Comparison of ENCODE assay signal across 26 cellular contexts in genomic region chr19:48346161-48346560, GRCh38. TPM values are rescaled to one million over a fixed set of nuclear protein-coding genes. Genes with fewer than 3 reads are reported as not detected.
"Had no signal": no experiment of that assay in that cellular context is flagged by ENCODE, and none has a peak within 500 bp of the region (broad histone marks: within the 10 kb centered on the region; RNA-seq: fewer than 3 reads in every experiment).

No MANE protein-coding gene starts in this region.

- H3K4me2 ChIP-seq: KMS-11 had no signal

- H3K36me3 ChIP-seq: adrenal gland had no signal

- ATAC-seq: activated CD4-positive, CD25-positive, alpha-beta regulatory T cell treated with anti-CD3 and anti-CD28 coated beads, Interleukin-2, amount 50 U/mL, for 24 hours; activated T-helper 17 cell treated with anti-CD3 and anti-CD28 coated beads, Interleukin-2, amount 50 U/mL, for 72 hours; body of pancreas; PC-3 had no signal

- H3K27me3 ChIP-seq: adrenal gland, ascending aorta, body of pancreas, MG63 had no signal

- H3K4me3 ChIP-seq: adrenal gland, ascending aorta, body of pancreas, MG63 had no signal

- DNase-seq: activated CD4-positive, alpha-beta T cell treated with anti-CD3 and anti-CD28 coated beads for 4 hours; activated CD4-positive, alpha-beta T cell treated with anti-CD3 and anti-CD28 coated beads, Interleukin-2, amount 50 U/mL, for 48 hours; activated gamma-delta T cell; activated naive CD4-positive, alpha-beta T cell treated with anti-CD3 and anti-CD28 coated beads, Interleukin-2, amount 10 ng/mL, durations not matched to agents 7 days and 5 days; activated naive CD8-positive, alpha-beta T cell treated with anti-CD3 and anti-CD28 coated beads, Interleukin-2, amount 10 ng/mL, durations not matched to agents 7 days and 5 days; activated T-cell treated with anti-CD3 and anti-CD28 coated beads for 4 hours; activated T-cell treated with anti-CD3 and anti-CD28 coated beads, Interleukin-2, amount 50 U/mL, for 48 hours; adrenal gland; body of pancreas; central memory CD4-positive, alpha-beta T cell; MG63; MV-4-11; NCI-H1092 treated with DMSO at 0.1 percent for 48 hours; NCI-H1436; NCI-H1694 treated with DMSO at 0.1 percent for 48 hours; NCI-H2029 treated with DMSO at 0.1 percent for 48 hours; NCI-H446; NCI-H524; PC-3; SHP77 treated with DMSO at 0.1 percent for 48 hours had no signal

- H3K4me1 ChIP-seq: ascending aorta, body of pancreas had no signal

- H3K27me3 Mint-ChIP-seq: activated naive CD4-positive, alpha-beta T cell treated with anti-CD3 and anti-CD28 coated beads, Interleukin-2, amount 10 ng/mL, durations not matched to agents 7 days and 5 days; activated naive CD8-positive, alpha-beta T cell treated with anti-CD3 and anti-CD28 coated beads, Interleukin-2, amount 10 ng/mL, durations not matched to agents 7 days and 5 days; activated T-helper 17 cell treated with anti-CD3 and anti-CD28 coated beads, Interleukin-2, amount 50 U/mL, for 72 hours; IgD-negative memory B cell had no signal

- H3K9me3 Mint-ChIP-seq: activated naive CD4-positive, alpha-beta T cell treated with anti-CD3 and anti-CD28 coated beads, Interleukin-2, amount 10 ng/mL, durations not matched to agents 7 days and 5 days; activated naive CD8-positive, alpha-beta T cell treated with anti-CD3 and anti-CD28 coated beads, Interleukin-2, amount 10 ng/mL, durations not matched to agents 7 days and 5 days; activated T-helper 17 cell treated with anti-CD3 and anti-CD28 coated beads, Interleukin-2, amount 50 U/mL, for 72 hours; IgD-negative memory B cell; T-helper 1 cell treated with Interleukin-12 subunit alpha and Interleukin-12 subunit beta and Interleukin-4 antibody, amounts not matched to agents 30 μg/mL and 1 μg/mL, for 36 hours had no signal

- H3K27ac ChIP-seq: adrenal gland, ascending aorta, body of pancreas, KMS-11 had no signal

- H3K9ac ChIP-seq: KMS-11 had no signal

- H3K9me3 ChIP-seq: adrenal gland, ascending aorta, body of pancreas, MG63 had no signal

- H3K27ac Mint-ChIP-seq: activated naive CD4-positive, alpha-beta T cell treated with anti-CD3 and anti-CD28 coated beads, Interleukin-2, amount 10 ng/mL, durations not matched to agents 7 days and 5 days; activated naive CD8-positive, alpha-beta T cell treated with anti-CD3 and anti-CD28 coated beads, Interleukin-2, amount 10 ng/mL, durations not matched to agents 7 days and 5 days; activated T-helper 17 cell treated with anti-CD3 and anti-CD28 coated beads, Interleukin-2, amount 50 U/mL, for 72 hours; IgD-negative memory B cell; T-helper 1 cell treated with Interleukin-12 subunit alpha and Interleukin-12 subunit beta and Interleukin-4 antibody, amounts not matched to agents 30 μg/mL and 1 μg/mL, for 36 hours had no signal

- H3K4me3 Mint-ChIP-seq: activated naive CD4-positive, alpha-beta T cell treated with anti-CD3 and anti-CD28 coated beads, Interleukin-2, amount 10 ng/mL, durations not matched to agents 7 days and 5 days; activated naive CD8-positive, alpha-beta T cell treated with anti-CD3 and anti-CD28 coated beads, Interleukin-2, amount 10 ng/mL, durations not matched to agents 7 days and 5 days; activated T-helper 17 cell treated with anti-CD3 and anti-CD28 coated beads, Interleukin-2, amount 50 U/mL, for 72 hours; IgD-negative memory B cell; T-helper 1 cell treated with Interleukin-12 subunit alpha and Interleukin-12 subunit beta and Interleukin-4 antibody, amounts not matched to agents 30 μg/mL and 1 μg/mL, for 36 hours had no signal

RNA-seq across cellular contexts. Expression of gene SYNGR4, which starts 18.0 kb away (rescaled TPM):
- polyA plus RNA-seq: IgD-negative memory B cell had no signal

RNA-seq across cellular contexts. Expression of gene GRIN2D, which starts 47.3 kb away (rescaled TPM):
- polyA plus RNA-seq: IgD-negative memory B cell had no signal
